ENCODE assay signal across 2 cellular contexts in the genomic region with DNA sequence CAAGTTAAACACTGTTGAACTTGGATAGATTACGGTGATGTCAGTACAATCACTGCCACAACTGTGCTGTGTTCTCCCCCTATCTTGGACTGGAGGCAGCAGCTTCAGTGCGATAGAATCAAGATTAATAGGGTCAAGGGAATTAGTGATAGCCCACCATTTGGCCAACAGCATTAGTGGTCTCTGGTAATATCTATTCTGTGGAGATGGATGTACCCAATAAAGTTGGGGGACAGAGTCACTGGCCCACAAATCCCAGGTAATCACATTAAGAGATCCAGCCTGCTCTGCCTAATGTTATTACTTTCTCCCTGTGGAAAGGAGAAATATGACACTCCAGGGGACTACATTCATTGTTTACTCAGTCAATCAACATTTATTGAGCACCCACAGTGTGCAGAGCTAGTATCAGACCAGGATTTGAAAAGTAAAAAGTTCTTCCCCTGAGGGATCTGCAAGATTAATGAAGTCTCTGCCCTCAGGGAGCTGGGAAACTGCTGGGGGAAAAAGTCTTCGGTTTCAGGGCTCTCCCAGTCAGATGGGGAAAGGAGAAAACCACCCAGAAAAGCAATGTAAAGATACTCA.
TF ChIP-seq lines count a peak whose summit lies in the region.

No MANE protein-coding gene starts in this region.

TF ChIP-seq in SK-N-SH treated with all-trans-retinoic acid at 6 μM for 48 hours, 23 proteins besides CTCF, POLR2A, EP300 and RAD21 (continued from another document):
- TF ChIP-seq GLIS3 (CRISPR knock-in tag; IDR thresholded peaks at IDR 0.05) (no peak), ZNF70 (CRISPR knock-in tag; IDR thresholded peaks at IDR 0.05) (no peak), ZFP3 (CRISPR knock-in tag; IDR thresholded peaks at IDR 0.05) (no peak), ZNF565 (CRISPR knock-in tag; conservative IDR thresholded peaks at IDR 0.05; ENCODE audit: low read depth) (no peak), TCF4 (CRISPR knock-in tag; IDR thresholded peaks at IDR 0.05; ENCODE audit: borderline replicate concordance) (no peak), ESRRG (CRISPR knock-in tag; IDR thresholded peaks at IDR 0.05) (no peak), ISL1 (CRISPR knock-in tag; IDR thresholded peaks at IDR 0.05) (no peak), ARNTL (CRISPR knock-in tag; IDR thresholded peaks at IDR 0.05; ENCODE audit: borderline replicate concordance, low read depth) (no peak), ZNF8 (CRISPR knock-in tag; IDR thresholded peaks at IDR 0.05) (no peak), OSR1 (CRISPR knock-in tag; IDR thresholded peaks at IDR 0.05) (no peak), RARB (CRISPR knock-in tag; IDR thresholded peaks at IDR 0.05) (no peak), CSDC2 (CRISPR knock-in tag; IDR thresholded peaks at IDR 0.05) (no peak), ZFP30 (CRISPR knock-in tag; IDR thresholded peaks at IDR 0.05) (no peak)
- TF ChIP-seq, protein P1, sequence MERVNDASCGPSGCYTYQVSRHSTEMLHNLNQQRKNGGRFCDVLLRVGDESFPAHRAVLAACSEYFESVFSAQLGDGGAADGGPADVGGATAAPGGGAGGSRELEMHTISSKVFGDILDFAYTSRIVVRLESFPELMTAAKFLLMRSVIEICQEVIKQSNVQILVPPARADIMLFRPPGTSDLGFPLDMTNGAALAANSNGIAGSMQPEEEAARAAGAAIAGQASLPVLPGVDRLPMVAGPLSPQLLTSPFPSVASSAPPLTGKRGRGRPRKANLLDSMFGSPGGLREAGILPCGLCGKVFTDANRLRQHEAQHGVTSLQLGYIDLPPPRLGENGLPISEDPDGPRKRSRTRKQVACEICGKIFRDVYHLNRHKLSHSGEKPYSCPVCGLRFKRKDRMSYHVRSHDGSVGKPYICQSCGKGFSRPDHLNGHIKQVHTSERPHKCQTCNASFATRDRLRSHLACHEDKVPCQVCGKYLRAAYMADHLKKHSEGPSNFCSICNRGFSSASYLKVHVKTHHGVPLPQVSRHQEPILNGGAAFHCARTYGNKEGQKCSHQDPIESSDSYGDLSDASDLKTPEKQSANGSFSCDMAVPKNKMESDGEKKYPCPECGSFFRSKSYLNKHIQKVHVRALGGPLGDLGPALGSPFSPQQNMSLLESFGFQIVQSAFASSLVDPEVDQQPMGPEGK (CRISPR knock-in tag; IDR thresholded peaks at IDR 0.05; ENCODE audit: borderline replicate concordance): no peak
- TF ChIP-seq, protein P2, sequence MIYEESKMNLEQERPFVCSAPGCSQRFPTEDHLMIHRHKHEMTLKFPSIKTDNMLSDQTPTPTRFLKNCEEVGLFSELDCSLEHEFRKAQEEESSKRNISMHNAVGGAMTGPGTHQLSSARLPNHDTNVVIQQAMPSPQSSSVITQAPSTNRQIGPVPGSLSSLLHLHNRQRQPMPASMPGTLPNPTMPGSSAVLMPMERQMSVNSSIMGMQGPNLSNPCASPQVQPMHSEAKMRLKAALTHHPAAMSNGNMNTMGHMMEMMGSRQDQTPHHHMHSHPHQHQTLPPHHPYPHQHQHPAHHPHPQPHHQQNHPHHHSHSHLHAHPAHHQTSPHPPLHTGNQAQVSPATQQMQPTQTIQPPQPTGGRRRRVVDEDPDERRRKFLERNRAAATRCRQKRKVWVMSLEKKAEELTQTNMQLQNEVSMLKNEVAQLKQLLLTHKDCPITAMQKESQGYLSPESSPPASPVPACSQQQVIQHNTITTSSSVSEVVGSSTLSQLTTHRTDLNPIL (CRISPR knock-in tag; IDR thresholded peaks at IDR 0.05; ENCODE audit: low read depth): no peak
- TF ChIP-seq, protein P3, sequence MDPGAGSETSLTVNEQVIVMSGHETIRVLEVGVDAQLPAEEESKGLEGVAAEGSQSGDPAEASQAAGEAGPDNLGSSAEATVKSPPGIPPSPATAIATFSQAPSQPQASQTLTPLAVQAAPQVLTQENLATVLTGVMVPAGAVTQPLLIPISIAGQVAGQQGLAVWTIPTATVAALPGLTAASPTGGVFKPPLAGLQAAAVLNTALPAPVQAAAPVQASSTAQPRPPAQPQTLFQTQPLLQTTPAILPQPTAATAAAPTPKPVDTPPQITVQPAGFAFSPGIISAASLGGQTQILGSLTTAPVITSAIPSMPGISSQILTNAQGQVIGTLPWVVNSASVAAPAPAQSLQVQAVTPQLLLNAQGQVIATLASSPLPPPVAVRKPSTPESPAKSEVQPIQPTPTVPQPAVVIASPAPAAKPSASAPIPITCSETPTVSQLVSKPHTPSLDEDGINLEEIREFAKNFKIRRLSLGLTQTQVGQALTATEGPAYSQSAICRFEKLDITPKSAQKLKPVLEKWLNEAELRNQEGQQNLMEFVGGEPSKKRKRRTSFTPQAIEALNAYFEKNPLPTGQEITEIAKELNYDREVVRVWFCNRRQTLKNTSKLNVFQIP (CRISPR knock-in tag; IDR thresholded peaks at IDR 0.05; ENCODE audit: borderline replicate concordance, low read depth): no peak
- TF ChIP-seq, protein P4, sequence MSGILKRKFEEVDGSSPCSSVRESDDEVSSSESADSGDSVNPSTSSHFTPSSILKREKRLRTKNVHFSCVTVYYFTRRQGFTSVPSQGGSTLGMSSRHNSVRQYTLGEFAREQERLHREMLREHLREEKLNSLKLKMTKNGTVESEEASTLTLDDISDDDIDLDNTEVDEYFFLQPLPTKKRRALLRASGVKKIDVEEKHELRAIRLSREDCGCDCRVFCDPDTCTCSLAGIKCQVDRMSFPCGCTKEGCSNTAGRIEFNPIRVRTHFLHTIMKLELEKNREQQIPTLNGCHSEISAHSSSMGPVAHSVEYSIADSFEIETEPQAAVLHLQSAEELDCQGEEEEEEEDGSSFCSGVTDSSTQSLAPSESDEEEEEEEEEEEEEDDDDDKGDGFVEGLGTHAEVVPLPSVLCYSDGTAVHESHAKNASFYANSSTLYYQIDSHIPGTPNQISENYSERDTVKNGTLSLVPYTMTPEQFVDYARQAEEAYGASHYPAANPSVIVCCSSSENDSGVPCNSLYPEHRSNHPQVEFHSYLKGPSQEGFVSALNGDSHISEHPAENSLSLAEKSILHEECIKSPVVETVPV (CRISPR knock-in tag; IDR thresholded peaks at IDR 0.05): no peak

TF ChIP-seq in SK-N-SH, 30 proteins besides CTCF, POLR2A, EP300 and RAD21 (continued from another document):
- TF ChIP-seq, protein P5, sequence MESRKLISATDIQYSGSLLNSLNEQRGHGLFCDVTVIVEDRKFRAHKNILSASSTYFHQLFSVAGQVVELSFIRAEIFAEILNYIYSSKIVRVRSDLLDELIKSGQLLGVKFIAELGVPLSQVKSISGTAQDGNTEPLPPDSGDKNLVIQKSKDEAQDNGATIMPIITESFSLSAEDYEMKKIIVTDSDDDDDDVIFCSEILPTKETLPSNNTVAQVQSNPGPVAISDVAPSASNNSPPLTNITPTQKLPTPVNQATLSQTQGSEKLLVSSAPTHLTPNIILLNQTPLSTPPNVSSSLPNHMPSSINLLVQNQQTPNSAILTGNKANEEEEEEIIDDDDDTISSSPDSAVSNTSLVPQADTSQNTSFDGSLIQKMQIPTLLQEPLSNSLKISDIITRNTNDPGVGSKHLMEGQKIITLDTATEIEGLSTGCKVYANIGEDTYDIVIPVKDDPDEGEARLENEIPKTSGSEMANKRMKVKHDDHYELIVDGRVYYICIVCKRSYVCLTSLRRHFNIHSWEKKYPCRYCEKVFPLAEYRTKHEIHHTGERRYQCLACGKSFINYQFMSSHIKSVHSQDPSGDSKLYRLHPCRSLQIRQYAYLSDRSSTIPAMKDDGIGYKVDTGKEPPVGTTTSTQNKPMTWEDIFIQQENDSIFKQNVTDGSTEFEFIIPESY (IDR thresholded peaks at IDR 0.05; ENCODE audit: borderline replicate concordance, low read depth): no peak
- TF ChIP-seq, protein P6, sequence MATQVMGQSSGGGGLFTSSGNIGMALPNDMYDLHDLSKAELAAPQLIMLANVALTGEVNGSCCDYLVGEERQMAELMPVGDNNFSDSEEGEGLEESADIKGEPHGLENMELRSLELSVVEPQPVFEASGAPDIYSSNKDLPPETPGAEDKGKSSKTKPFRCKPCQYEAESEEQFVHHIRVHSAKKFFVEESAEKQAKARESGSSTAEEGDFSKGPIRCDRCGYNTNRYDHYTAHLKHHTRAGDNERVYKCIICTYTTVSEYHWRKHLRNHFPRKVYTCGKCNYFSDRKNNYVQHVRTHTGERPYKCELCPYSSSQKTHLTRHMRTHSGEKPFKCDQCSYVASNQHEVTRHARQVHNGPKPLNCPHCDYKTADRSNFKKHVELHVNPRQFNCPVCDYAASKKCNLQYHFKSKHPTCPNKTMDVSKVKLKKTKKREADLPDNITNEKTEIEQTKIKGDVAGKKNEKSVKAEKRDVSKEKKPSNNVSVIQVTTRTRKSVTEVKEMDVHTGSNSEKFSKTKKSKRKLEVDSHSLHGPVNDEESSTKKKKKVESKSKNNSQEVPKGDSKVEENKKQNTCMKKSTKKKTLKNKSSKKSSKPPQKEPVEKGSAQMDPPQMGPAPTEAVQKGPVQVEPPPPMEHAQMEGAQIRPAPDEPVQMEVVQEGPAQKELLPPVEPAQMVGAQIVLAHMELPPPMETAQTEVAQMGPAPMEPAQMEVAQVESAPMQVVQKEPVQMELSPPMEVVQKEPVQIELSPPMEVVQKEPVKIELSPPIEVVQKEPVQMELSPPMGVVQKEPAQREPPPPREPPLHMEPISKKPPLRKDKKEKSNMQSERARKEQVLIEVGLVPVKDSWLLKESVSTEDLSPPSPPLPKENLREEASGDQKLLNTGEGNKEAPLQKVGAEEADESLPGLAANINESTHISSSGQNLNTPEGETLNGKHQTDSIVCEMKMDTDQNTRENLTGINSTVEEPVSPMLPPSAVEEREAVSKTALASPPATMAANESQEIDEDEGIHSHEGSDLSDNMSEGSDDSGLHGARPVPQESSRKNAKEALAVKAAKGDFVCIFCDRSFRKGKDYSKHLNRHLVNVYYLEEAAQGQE (IDR thresholded peaks at IDR 0.05; ENCODE audit: low read depth, low read length): no peak
- TF ChIP-seq TAF1 (IDR thresholded peaks at IDR 0.05; ENCODE audit: borderline replicate concordance, low read depth, low read length): no peak
